Comparison of ENCODE assay signal across 35 cellular contexts in the genomic region with DNA sequence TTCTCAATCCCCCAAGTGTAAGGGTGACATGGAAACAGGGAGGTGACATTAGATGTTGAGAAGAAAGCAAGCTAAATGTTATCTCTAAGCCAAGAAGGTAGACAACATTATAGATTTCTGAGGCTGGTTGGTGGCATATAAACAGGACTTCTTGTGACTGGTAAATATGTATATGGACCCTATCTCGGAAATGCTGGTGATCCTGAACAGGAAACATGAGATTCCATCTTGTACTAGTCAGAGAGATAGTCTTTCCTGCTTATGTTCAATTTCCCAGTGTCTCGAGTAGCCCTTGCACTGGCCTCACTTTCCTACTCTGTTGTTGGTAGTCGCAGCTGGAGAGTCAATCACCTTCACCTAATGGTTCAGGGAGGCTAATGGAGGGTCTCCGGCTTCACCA. TPM values are rescaled to one million over a fixed set of nuclear protein-coding genes. Genes with fewer than 3 reads are reported as not detected.
"Had no signal": no experiment of that assay in that cellular context is flagged by ENCODE, and none has a peak within 500 bp of the region (broad histone marks: within the 10 kb centered on the region; RNA-seq: fewer than 3 reads in every experiment).

No MANE protein-coding gene starts in this region.

- H3K9me3 ChIP-seq: ascending aorta, breast epithelium, colonic mucosa, esophagus squamous epithelium had no signal

- H3K4me1 ChIP-seq: breast epithelium, colonic mucosa, esophagus squamous epithelium had no signal

- H3K36me3 ChIP-seq: ascending aorta, breast epithelium, cardiac muscle cell, colonic mucosa, esophagus squamous epithelium had no signal

- H3K27me3 ChIP-seq: ascending aorta, breast epithelium, cardiac muscle cell, colonic mucosa, dorsolateral prefrontal cortex, esophagus squamous epithelium had no signal

- H3K27ac ChIP-seq: ascending aorta, breast epithelium, cardiac muscle cell, colonic mucosa, dorsolateral prefrontal cortex, epithelial cell of prostate, esophagus squamous epithelium had no signal

- DNase-seq: activated CD4-positive, alpha-beta memory T cell treated with anti-CD3 and anti-CD28 coated beads for 36 hours; activated CD4-positive, alpha-beta T cell treated with anti-CD3 and anti-CD28 coated beads for 36 hours; activated CD4-positive, alpha-beta T cell treated with anti-CD3 and anti-CD28 coated beads, Interleukin-2, amount 10 ng/mL, durations not matched to agents 24 days and 14 days; activated CD4-positive, CD25-positive, alpha-beta regulatory T cell; activated CD4-positive, CD25-positive, alpha-beta regulatory T cell treated with anti-CD3 and anti-CD28 coated beads, Interleukin-2, amount 50 U/mL, for 72 hours; activated CD8-positive, alpha-beta memory T cell treated with anti-CD3 and anti-CD28 coated beads, Interleukin-2, amount 10 ng/mL, durations not matched to agents 7 days and 5 days; activated CD8-positive, alpha-beta memory T cell treated with anti-CD3 and anti-CD28 coated beads, Interleukin-2, amount 50 U/mL, for 48 hours; activated CD8-positive, alpha-beta T cell treated with anti-CD3 and anti-CD28 coated beads, Interleukin-2, amount 10 ng/mL, durations not matched to agents 7 days and 5 days; activated gamma-delta T cell; activated naive CD4-positive, alpha-beta T cell; activated naive CD4-positive, alpha-beta T cell treated with anti-CD3 and anti-CD28 coated beads, Interleukin-2, amount 10 ng/mL, durations not matched to agents 7 days and 5 days; activated naive CD8-positive, alpha-beta T cell treated with anti-CD3 and anti-CD28 coated beads, Interleukin-2, amount 10 ng/mL, durations not matched to agents 7 days and 5 days; activated T-cell treated with anti-CD3 and anti-CD28 coated beads for 4 hours; activated T-cell treated with anti-CD3 and anti-CD28 coated beads, Interleukin-2, amount 50 U/mL, for 24 hours; activated T-cell treated with anti-CD3 and anti-CD28 coated beads, Interleukin-2, amount 50 U/mL, for 72 hours; central memory CD4-positive, alpha-beta T cell; cerebellar nuclear complex; colonic mucosa; dorsolateral prefrontal cortex; effector memory CD4-positive, alpha-beta T cell; endodermal cell; esophagus squamous epithelium; foreskin fibroblast; head of caudate nucleus; SW 1271; T-cell; T1000 had no signal

- H3K4me3 ChIP-seq: ascending aorta, breast epithelium, cardiac muscle cell, colonic mucosa, dorsolateral prefrontal cortex, esophagus squamous epithelium had no signal

RNA-seq across cellular contexts. Expression of a gene that starts 26.8 kb away (rescaled TPM):
- total RNA-seq: activated CD4-positive, alpha-beta memory T cell treated with anti-CD3 and anti-CD28 coated beads for 36 hours; activated CD4-positive, alpha-beta T cell treated with anti-CD3 and anti-CD28 coated beads for 36 hours; activated CD4-positive, alpha-beta T cell treated with anti-CD3 and anti-CD28 coated beads, Interleukin-2, amount 10 ng/mL, durations not matched to agents 24 days and 14 days; activated CD8-positive, alpha-beta memory T cell treated with anti-CD3 and anti-CD28 coated beads for 36 hours; activated CD8-positive, alpha-beta memory T cell treated with anti-CD3 and anti-CD28 coated beads, Interleukin-2, amount 10 ng/mL, durations not matched to agents 7 days and 5 days; activated CD8-positive, alpha-beta T cell treated with anti-CD3 and anti-CD28 coated beads, Interleukin-2, amount 10 ng/mL, durations not matched to agents 7 days and 5 days; activated naive CD4-positive, alpha-beta T cell treated with anti-CD3 and anti-CD28 coated beads, Interleukin-2, amount 50 U/mL, for 72 hours; activated naive CD8-positive, alpha-beta T cell treated with anti-CD3 and anti-CD28 coated beads, Interleukin-2, amount 10 ng/mL, durations not matched to agents 7 days and 5 days; activated T-cell treated with anti-CD3 and anti-CD28 coated beads, Interleukin-2, amount 50 U/mL, for 72 hours; ascending aorta; cardiac muscle cell; endodermal cell; esophagus squamous epithelium; fibroblast of lung; frontal cortex; T-cell had no signal
